ENCODE assay signal across 8 cellular contexts in the genomic region with DNA sequence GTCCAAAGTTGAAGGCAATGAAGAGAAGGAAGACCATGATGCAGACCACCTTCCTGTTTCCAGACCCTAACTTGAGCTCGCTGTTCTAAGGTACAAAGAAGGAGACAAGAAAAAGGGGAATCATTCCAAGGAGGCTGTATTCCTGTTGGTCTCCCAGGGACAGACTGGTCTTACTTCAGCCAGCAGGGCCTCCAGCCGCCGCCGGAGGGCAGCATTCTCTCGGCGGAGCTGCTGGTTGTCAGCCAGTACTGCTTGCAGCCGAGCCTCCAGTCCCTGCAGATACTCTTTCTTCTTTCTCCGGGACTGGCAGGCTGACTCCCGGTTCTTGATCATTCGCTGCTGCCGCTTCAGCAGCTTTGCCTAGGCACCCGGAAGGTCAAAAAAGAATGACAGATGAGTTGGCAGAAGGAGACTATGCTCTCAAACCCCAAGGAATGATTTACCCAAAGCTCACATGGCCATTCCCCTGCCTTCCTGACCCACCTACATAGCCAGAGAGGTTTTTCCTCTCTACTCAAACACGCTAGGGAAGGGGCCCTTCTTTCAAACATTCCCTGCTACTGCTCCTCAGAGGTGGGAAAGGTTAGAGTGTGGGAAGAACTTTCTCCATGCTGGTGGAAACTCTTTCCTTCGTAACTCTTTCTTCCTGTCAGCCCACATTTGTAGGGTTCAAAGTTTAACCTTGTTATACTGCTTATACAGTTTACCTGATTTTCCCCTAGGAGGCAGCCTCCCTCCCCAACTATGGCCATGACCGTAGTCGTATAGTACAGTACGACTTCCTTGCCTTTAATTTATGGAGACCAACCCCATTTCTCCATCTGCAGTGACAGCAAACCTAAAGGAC. TPM values are rescaled to one million over a fixed set of nuclear protein-coding genes. Genes with fewer than 3 reads are reported as not detected.
DNase-seq lines count a peak whose midpoint lies in the region; ATAC-seq, FAIRE-seq and TF ChIP-seq lines count a peak whose summit lies in the region.

No MANE protein-coding gene starts in this region.

- intact Hi-C loops in MCF 10A (cut with micrococcal nuclease) = loop anchor here (1.0 to 5.0 kb wide), 3 partner anchors 35 to 128 kb away; a partner anchor contains a TSS

- H3K9me3 ChIP-seq in skeletal muscle satellite cell (replicated peaks; ENCODE audit: low read length) = no peaks in the 10 kb centered on the region

- H3K36me3 Mint-ChIP-seq in WTC11 = peaks cover 36% of the 10 kb centered on the region
- peaks cover 77% of the 10 kb centered on the region for H3K36me3 Mint-ChIP-seq in MCF 10A (ENCODE audit: insufficient read depth, unreplicated experiment)
- H3K36me3 Mint-ChIP-seq in immature natural killer cell = peaks cover 13 to 35% (median 17%) of the 10 kb centered on the region in 3 donors

- H3K36me3 ChIP-seq in skeletal muscle satellite cell (ENCODE audit: insufficient read depth, low read length) = peaks cover 54% of the 10 kb centered on the region

- H3K4me1 ChIP-seq in skeletal muscle satellite cell (ENCODE audit: control insufficient read depth, insufficient read depth, low read length) = peaks cover 21% of the 10 kb centered on the region

- CTCF ChIA-PET in WTC11 (lab: Charles Lee) = interaction anchor here (0.8 to 6.3 kb wide), 19 partner anchors 9 to 136 kb away, joined by 3 to 63 read pairs (median 6); a partner anchor contains a TSS
- CTCF ChIA-PET in MCF 10A (lab: Yijun Ruan, JAX) = interaction anchor here (0.6 to 3.4 kb wide), 32 partner anchors 8 to 680 kb away, joined by 3 to 31 read pairs (median 4); a partner anchor contains a TSS

- DNase-seq in 8988T (peak; percentile 77), GM19239 (ENCODE audit: insufficient read length, low spot score) (peak; percentile 69), NCI-H2227 (lab: John Stamatoyannopoulos, UW; ENCODE audit: unreplicated experiment) (peak; percentile 86), WTC11 (ENCODE audit: low spot score) (peak; percentile 91), MCF 10A (ENCODE audit: unreplicated experiment) (peak; percentile 77), immature natural killer cell (peak; percentile 58 to 66 (median 62))

- H3K4me3 Mint-ChIP-seq in WTC11 = no peak overlapping the region
- no peak overlapping the region for H3K4me3 Mint-ChIP-seq in MCF 10A (ENCODE audit: unreplicated experiment)
- no peak overlapping the region for H3K4me3 Mint-ChIP-seq in immature natural killer cell

- H3K27ac Mint-ChIP-seq in WTC11 (peak overlapping the region; percentile 81; the same call in 1 of the 2 replicates), MCF 10A (ENCODE audit: low read depth, unreplicated experiment) (no peak overlapping the region), immature natural killer cell (peak overlapping the region in 4 of 6 donors; percentile 49 to 71 (median 60))

- no peak overlapping the region for H3K9ac ChIP-seq in skeletal muscle satellite cell (ENCODE audit: low read depth, low read length)

- H3K4me1 Mint-ChIP-seq in WTC11 = no peaks in the 10 kb centered on the region
- H3K4me1 Mint-ChIP-seq in MCF 10A (ENCODE audit: insufficient read depth, unreplicated experiment) = peaks cover 28% of the 10 kb centered on the region
- peaks cover under 1 to 17% of the 10 kb centered on the region in 2 donors for H3K4me1 Mint-ChIP-seq in immature natural killer cell

- peak overlapping the region; percentile 40 for H3K4me2 ChIP-seq in skeletal muscle satellite cell (ENCODE audit: low read length)

- no peaks in the 10 kb centered on the region for H3K27me3 ChIP-seq in skeletal muscle satellite cell (ENCODE audit: control insufficient read depth, insufficient read depth, low read length)

- BruUV-seq in MCF 10A (replicated peaks; lab: Mats Ljungman, UMichigan) = no TSS peak

- POLR2A ChIA-PET in WTC11 (lab: Charles Lee) (interaction anchor here (1.0 kb wide), 2 partner anchors 9 to 57 kb away, joined by 3 to 4 read pairs; a partner anchor contains a TSS), MCF 10A (lab: Yijun Ruan, JAX) (interaction anchor here (0.7 to 3.8 kb wide), 9 partner anchors 9 to 853 kb away, joined by 3 to 34 read pairs (median 3); a partner anchor contains a TSS)

- FAIRE-seq in GM19239 (lab: Jason Lieb, UNC) = peak; percentile 31

- no peak overlapping the region for H3K4me3 ChIP-seq in skeletal muscle satellite cell (ENCODE audit: low read length)

- TF ChIP-seq CTCF in WTC11 (IDR thresholded peaks at IDR 0.05) (peak; percentile 67), MCF 10A (IDR thresholded peaks at IDR 0.05; ENCODE audit: unreplicated experiment) (peak; percentile 91)

- no peaks in the 10 kb centered on the region for H3K27me3 Mint-ChIP-seq in WTC11 (ENCODE audit: low read depth)
- no peaks in the 10 kb centered on the region for H3K27me3 Mint-ChIP-seq in MCF 10A (ENCODE audit: insufficient read depth, unreplicated experiment)
- H3K27me3 Mint-ChIP-seq in immature natural killer cell (ENCODE audit: low read depth in 3 of 3) = peaks cover 0 to 2% (median 1%) of the 10 kb centered on the region in 3 donors

- no peaks in the 10 kb centered on the region for H3K9me3 Mint-ChIP-seq in WTC11
- no peaks in the 10 kb centered on the region for H3K9me3 Mint-ChIP-seq in MCF 10A (ENCODE audit: unreplicated experiment)
- H3K9me3 Mint-ChIP-seq in immature natural killer cell = no peaks in the 10 kb centered on the region

- ATAC-seq in WTC11 (peak; percentile 89), GM18519 (IDR thresholded peaks at IDR 0.05; ENCODE audit: low FRiP score, unreplicated experiment) (no peak)

TF ChIP-seq in WTC11, 78 proteins besides CTCF, POLR2A, EP300 and RAD21:
- no peak for TF ChIP-seq GTF2I (CRISPR knock-in tag; conservative IDR thresholded peaks at IDR 0.05)
- TF ChIP-seq, protein P1, sequence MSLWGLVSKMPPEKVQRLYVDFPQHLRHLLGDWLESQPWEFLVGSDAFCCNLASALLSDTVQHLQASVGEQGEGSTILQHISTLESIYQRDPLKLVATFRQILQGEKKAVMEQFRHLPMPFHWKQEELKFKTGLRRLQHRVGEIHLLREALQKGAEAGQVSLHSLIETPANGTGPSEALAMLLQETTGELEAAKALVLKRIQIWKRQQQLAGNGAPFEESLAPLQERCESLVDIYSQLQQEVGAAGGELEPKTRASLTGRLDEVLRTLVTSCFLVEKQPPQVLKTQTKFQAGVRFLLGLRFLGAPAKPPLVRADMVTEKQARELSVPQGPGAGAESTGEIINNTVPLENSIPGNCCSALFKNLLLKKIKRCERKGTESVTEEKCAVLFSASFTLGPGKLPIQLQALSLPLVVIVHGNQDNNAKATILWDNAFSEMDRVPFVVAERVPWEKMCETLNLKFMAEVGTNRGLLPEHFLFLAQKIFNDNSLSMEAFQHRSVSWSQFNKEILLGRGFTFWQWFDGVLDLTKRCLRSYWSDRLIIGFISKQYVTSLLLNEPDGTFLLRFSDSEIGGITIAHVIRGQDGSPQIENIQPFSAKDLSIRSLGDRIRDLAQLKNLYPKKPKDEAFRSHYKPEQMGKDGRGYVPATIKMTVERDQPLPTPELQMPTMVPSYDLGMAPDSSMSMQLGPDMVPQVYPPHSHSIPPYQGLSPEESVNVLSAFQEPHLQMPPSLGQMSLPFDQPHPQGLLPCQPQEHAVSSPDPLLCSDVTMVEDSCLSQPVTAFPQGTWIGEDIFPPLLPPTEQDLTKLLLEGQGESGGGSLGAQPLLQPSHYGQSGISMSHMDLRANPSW (CRISPR knock-in tag; conservative IDR thresholded peaks at IDR 0.05; ENCODE audit: low read depth) = no peak
TF ChIP-seq in WTC11: peak in this region for 0.

RNA-seq across cellular contexts. Expression of a gene that starts 9.0 kb away (rescaled TPM):
- total RNA-seq in WTC11 (2021) = 46.1 to 49.1 TPM (median 47.5 TPM) in 3 replicates
- 65.6 and 86.5 TPM in 2 replicates for total RNA-seq in MCF 10A (2022)
- 10 to 100 TPM; 19.1 to 39.6 (median 20.7) TPM for polyA plus RNA-seq in immature natural killer cell
- 12.2 and 14.7 TPM in 2 replicates for total RNA-seq in skeletal muscle satellite cell (2012; rRNA removed)

RNA-seq across cellular contexts. Expression of a gene that starts 9.9 kb away (rescaled TPM):
- total RNA-seq in WTC11 (2021) (6.4 to 10.9 TPM (median 9.0 TPM) in 3 replicates), MCF 10A (2022) (3.0 and 4.3 TPM in 2 replicates)
- polyA plus RNA-seq in immature natural killer cell = not detected
- 48.9 and 64.2 TPM in 2 replicates for total RNA-seq in skeletal muscle satellite cell (2012; rRNA removed)

RNA-seq across cellular contexts. Expression of a gene that starts 11.1 kb away (rescaled TPM):
- 8.2 to 9.0 TPM (median 8.4 TPM) in 3 replicates for total RNA-seq in WTC11 (2021)
- total RNA-seq in MCF 10A (2022) = 4.8 and 5.8 TPM in 2 replicates
- polyA plus RNA-seq in immature natural killer cell = 1 to 10 TPM; 2.9 to 3.5 (median 3.2) TPM
- total RNA-seq in skeletal muscle satellite cell (2012; rRNA removed) = 5.8 and 6.3 TPM in 2 replicates

RNA-seq across cellular contexts. Expression of a gene that starts 32.7 kb away (rescaled TPM):
- total RNA-seq in WTC11 (2021) (1.4 to 2.2 TPM (median 1.6 TPM) in 3 replicates), MCF 10A (2022) (0.17 and 0.19 TPM in 2 replicates)
- polyA plus RNA-seq in immature natural killer cell = not detected
- total RNA-seq in skeletal muscle satellite cell (2012; rRNA removed) = under 0.01 TPM in 2 replicates

RNA-seq across cellular contexts. Expression of a gene that starts 34.9 kb away (rescaled TPM):
- total RNA-seq in WTC11 (2021) (30.0 to 33.8 TPM (median 31.6 TPM) in 3 replicates), MCF 10A (2022) (3.7 and 5.4 TPM in 2 replicates)
- polyA plus RNA-seq in immature natural killer cell = 10 to 100 TPM; 13.1 to 17.0 (median 16.0) TPM
- 10.5 and 15.0 TPM in 2 replicates for total RNA-seq in skeletal muscle satellite cell (2012; rRNA removed)
